Comparison of ENCODE assay signal across 22 cellular contexts in genomic region chr2:141105763-141106162, GRCh38.
"Had no signal": no experiment of that assay in that cellular context is flagged by ENCODE, and none has a peak within 500 bp of the region (broad histone marks: within the 10 kb centered on the region; RNA-seq: fewer than 3 reads in every experiment).

No MANE protein-coding gene starts in this region.

- H3K36me3 ChIP-seq: colonic mucosa, left ventricle myocardium inferior, ovary, right lobe of liver, stomach had no signal

- ATAC-seq: activated CD8-positive, alpha-beta memory T cell treated with anti-CD3 and anti-CD28 coated beads, Interleukin-2, amount 10 ng/mL, durations not matched to agents 7 days and 5 days; body of pancreas; foreskin keratinocyte; naive thymus-derived CD8-positive, alpha-beta T cell; psoas muscle; right lobe of liver had no signal

- H3K27ac Mint-ChIP-seq: activated CD4-positive, alpha-beta memory T cell treated with anti-CD3 and anti-CD28 coated beads, Interleukin-2, amount 10 ng/mL, durations not matched to agents 7 days and 5 days; activated CD8-positive, alpha-beta memory T cell treated with anti-CD3 and anti-CD28 coated beads, Interleukin-2, amount 10 ng/mL, durations not matched to agents 7 days and 5 days; activated naive CD8-positive, alpha-beta T cell treated with anti-CD3 and anti-CD28 coated beads for 36 hours; memory B cell; naive thymus-derived CD8-positive, alpha-beta T cell; type B pancreatic cell had no signal

- H3K4me1 ChIP-seq: body of pancreas, colonic mucosa, foreskin keratinocyte, left ventricle myocardium inferior, psoas muscle, right lobe of liver, stomach, testis had no signal

- H3K27me3 ChIP-seq: body of pancreas, colonic mucosa, foreskin keratinocyte, ovary, right lobe of liver, stomach, testis had no signal

- H3K27me3 Mint-ChIP-seq: activated CD4-positive, alpha-beta memory T cell treated with anti-CD3 and anti-CD28 coated beads, Interleukin-2, amount 10 ng/mL, durations not matched to agents 7 days and 5 days; activated CD8-positive, alpha-beta memory T cell treated with anti-CD3 and anti-CD28 coated beads, Interleukin-2, amount 10 ng/mL, durations not matched to agents 7 days and 5 days; activated naive CD8-positive, alpha-beta T cell treated with anti-CD3 and anti-CD28 coated beads for 36 hours; memory B cell; naive thymus-derived CD8-positive, alpha-beta T cell; type B pancreatic cell had no signal

- H3K9me3 Mint-ChIP-seq: memory B cell, type B pancreatic cell had no signal

- H3K36me3 Mint-ChIP-seq: activated CD8-positive, alpha-beta memory T cell treated with anti-CD3 and anti-CD28 coated beads, Interleukin-2, amount 10 ng/mL, durations not matched to agents 7 days and 5 days; activated naive CD8-positive, alpha-beta T cell treated with anti-CD3 and anti-CD28 coated beads for 36 hours; memory B cell; naive thymus-derived CD8-positive, alpha-beta T cell; type B pancreatic cell had no signal

- H3K4me3 Mint-ChIP-seq: activated CD4-positive, alpha-beta memory T cell treated with anti-CD3 and anti-CD28 coated beads, Interleukin-2, amount 10 ng/mL, durations not matched to agents 7 days and 5 days; activated CD8-positive, alpha-beta memory T cell treated with anti-CD3 and anti-CD28 coated beads, Interleukin-2, amount 10 ng/mL, durations not matched to agents 7 days and 5 days; activated naive CD8-positive, alpha-beta T cell treated with anti-CD3 and anti-CD28 coated beads for 36 hours; memory B cell; naive thymus-derived CD8-positive, alpha-beta T cell; type B pancreatic cell had no signal

- H3K4me3 ChIP-seq: body of pancreas, colonic mucosa, left ventricle myocardium inferior, ovary, psoas muscle, right lobe of liver, stomach, testis had no signal

- H3K4me1 Mint-ChIP-seq: activated CD4-positive, alpha-beta memory T cell treated with anti-CD3 and anti-CD28 coated beads, Interleukin-2, amount 10 ng/mL, durations not matched to agents 7 days and 5 days; activated CD8-positive, alpha-beta memory T cell treated with anti-CD3 and anti-CD28 coated beads, Interleukin-2, amount 10 ng/mL, durations not matched to agents 7 days and 5 days; activated naive CD8-positive, alpha-beta T cell treated with anti-CD3 and anti-CD28 coated beads for 36 hours; memory B cell; naive thymus-derived CD8-positive, alpha-beta T cell had no signal

- H3K27ac ChIP-seq: body of pancreas, colonic mucosa, foreskin keratinocyte, left ventricle myocardium inferior, ovary, psoas muscle, right lobe of liver, stomach, testis had no signal

- H3K9me3 ChIP-seq: body of pancreas, colonic mucosa, left ventricle myocardium inferior, ovary, psoas muscle, right lobe of liver, stomach, testis had no signal

- DNase-seq: activated CD4-positive, alpha-beta memory T cell treated with anti-CD3 and anti-CD28 coated beads, Interleukin-2, amount 10 ng/mL, durations not matched to agents 7 days and 5 days; activated CD4-positive, alpha-beta T cell treated with anti-CD3 and anti-CD28 coated beads for 48 hours; activated CD8-positive, alpha-beta memory T cell treated with anti-CD3 and anti-CD28 coated beads, Interleukin-2, amount 10 ng/mL, durations not matched to agents 7 days and 5 days; activated naive CD8-positive, alpha-beta T cell treated with anti-CD3 and anti-CD28 coated beads for 36 hours; amniotic stem cell; body of pancreas; colonic mucosa; foreskin keratinocyte; glutamatergic neuron; hippocampal formation; left ventricle myocardium inferior; naive thymus-derived CD8-positive, alpha-beta T cell; ovary; psoas muscle; right lobe of liver; small intestine; stimulated activated CD4-positive, alpha-beta T cell treated with anti-CD3 and anti-CD28 coated beads, Interleukin-4, amount 100 ng/mL, for 1 hour; stomach; T-helper 2 cell; testis had no signal
